In genomic region chr15:42691770-42692169, GRCh38 we compare ENCODE assay signal across 21 cellular contexts.
"Had no signal": no experiment of that assay in that cellular context is flagged by ENCODE, and none has a peak within 500 bp of the region (broad histone marks: within the 10 kb centered on the region; RNA-seq: fewer than 3 reads in every experiment).

No MANE protein-coding gene starts in this region.

- H3K9me3 ChIP-seq: esophagus muscularis mucosa, gastroesophageal sphincter, heart left ventricle, ovary, psoas muscle, stomach had no signal

- DNase-seq: activated B cell treated with CpG ODN at 0.5 μM for 24 hours; activated CD4-positive, alpha-beta T cell treated with anti-CD3 and anti-CD28 coated beads, Interleukin-2, amount 50 U/mL, for 1 hour; activated naive CD4-positive, alpha-beta T cell treated with Interleukin-2 at 50 U/mL for 16 hours; anterior cingulate cortex; brain microvascular endothelial cell; effector CD4-positive, alpha-beta T cell; heart left ventricle; left ventricle myocardium superior; ovary; psoas muscle; right cardiac atrium; stomach; SW 1271; T-helper 9 cell had no signal

- H3K27me3 Mint-ChIP-seq: activated B cell treated with CpG ODN at 0.5 μM for 24 hours; central memory CD8-positive, alpha-beta T cell; memory B cell had no signal

- H3K4me2 ChIP-seq: neural progenitor cell had no signal

- H2AFZ ChIP-seq: neural progenitor cell had no signal

- H3K27ac ChIP-seq: brain microvascular endothelial cell, esophagus muscularis mucosa, gastroesophageal sphincter, heart left ventricle, neural progenitor cell, ovary, psoas muscle, stomach had no signal

- ATAC-seq: gastroesophageal sphincter, heart left ventricle, left ventricle myocardium superior, psoas muscle, right cardiac atrium had no signal

- H3K4me3 Mint-ChIP-seq: activated B cell treated with CpG ODN at 0.5 μM for 24 hours; central memory CD8-positive, alpha-beta T cell; memory B cell; neural progenitor cell had no signal

- H3K4me3 ChIP-seq: esophagus muscularis mucosa, gastroesophageal sphincter, heart left ventricle, neural progenitor cell, ovary, psoas muscle, stomach had no signal

- FAIRE-seq: endothelial cell of umbilical vein had no signal

- H3K9ac ChIP-seq: neural progenitor cell had no signal

- H3K9me3 Mint-ChIP-seq: activated B cell treated with CpG ODN at 0.5 μM for 24 hours; activated T-helper 2 cell treated with anti-CD3 and anti-CD28 coated beads, Interferon-gamma antibody, Interleukin-2, Interleukin-4, amounts not matched to agents 10 μg/mL and 5 μg/mL and 100 μg/mL, durations not matched to agents 14 hours and 24 hours and 36 hours; central memory CD8-positive, alpha-beta T cell; memory B cell; neural progenitor cell had no signal

- H3K4me1 Mint-ChIP-seq: activated B cell treated with CpG ODN at 0.5 μM for 24 hours, memory B cell, neural progenitor cell had no signal

- H3K4me1 ChIP-seq: esophagus muscularis mucosa, heart left ventricle, neural progenitor cell, psoas muscle, stomach had no signal

- H3K27me3 ChIP-seq: brain microvascular endothelial cell, esophagus muscularis mucosa, gastroesophageal sphincter, heart left ventricle, neural progenitor cell, ovary, stomach had no signal

- H3K27ac Mint-ChIP-seq: activated B cell treated with CpG ODN at 0.5 μM for 24 hours, neural progenitor cell had no signal

- H3K36me3 ChIP-seq: neural progenitor cell, ovary had no signal
